1 cellular context compared by ENCODE assay signal in genomic region chr19:45496349-45496953, GRCh38.
TF ChIP-seq lines count a peak whose summit lies in the region.

No MANE protein-coding gene starts in this region.

TF ChIP-seq in HepG2, 621 proteins besides CTCF, POLR2A, EP300 and RAD21 (continued from another document and continues in another):
- TF ChIP-seq GABPA (IDR thresholded peaks at IDR 0.05; ENCODE audit: low read depth, low read length) (no peak), GABPA (CRISPR knock-in tag; IDR thresholded peaks at IDR 0.05; ENCODE audit: low read depth) (no peak), GLI4 (CRISPR knock-in tag; IDR thresholded peaks at IDR 0.05; ENCODE audit: borderline replicate concordance) (peak; percentile 65; the same call in 1 of the 2 replicates), CEBPB (IDR thresholded peaks at IDR 0.05; ENCODE audit: borderline replicate concordance, low read depth, low read length) (no peak), ZNF276 (CRISPR knock-in tag; IDR thresholded peaks at IDR 0.05; ENCODE audit: low read depth) (peak; percentile 62; the same call in 1 of the 2 replicates), KAT8 (CRISPR knock-in tag; IDR thresholded peaks at IDR 0.05) (peak; percentile 43; the same call in 1 of the 2 replicates), ZNF367 (CRISPR knock-in tag; IDR thresholded peaks at IDR 0.05; ENCODE audit: borderline replicate concordance) (peak; percentile 74; the same call in 1 of the 2 replicates), ZFP91 (CRISPR knock-in tag; IDR thresholded peaks at IDR 0.05; ENCODE audit: borderline replicate concordance) (peak; percentile 58; the same call in 1 of the 2 replicates), RXRB (CRISPR knock-in tag; IDR thresholded peaks at IDR 0.05; ENCODE audit: borderline replicate concordance) (peak; percentile 47; the same call in 1 of the 2 replicates), TMF1 (CRISPR knock-in tag; IDR thresholded peaks at IDR 0.05; ENCODE audit: low read depth) (peak; percentile 80; the same call in 1 of the 2 replicates), PCBP1 (IDR thresholded peaks at IDR 0.05; ENCODE audit: borderline replicate concordance, low read depth, low read length) (0 out of 2 replicates have a peak, but pooled peaks have one; percentile 70), ZNF619 (CRISPR knock-in tag; IDR thresholded peaks at IDR 0.05) (no peak), MTERF4 (CRISPR knock-in tag; IDR thresholded peaks at IDR 0.05) (peak; percentile 54; the same call in 1 of the 2 replicates), ZNF354B (CRISPR knock-in tag; IDR thresholded peaks at IDR 0.05) (no peak), MXD4 (CRISPR knock-in tag; IDR thresholded peaks at IDR 0.05) (peak; percentile 72), TARDBP (CRISPR knock-in tag; IDR thresholded peaks at IDR 0.05) (no peak), HOXA9 (CRISPR knock-in tag; IDR thresholded peaks at IDR 0.05; ENCODE audit: borderline replicate concordance) (no peak), TIGD3 (CRISPR knock-in tag; IDR thresholded peaks at IDR 0.05; ENCODE audit: borderline replicate concordance) (0 out of 2 replicates have a peak, but pooled peaks have one; percentile 35), MED13 (CRISPR knock-in tag; IDR thresholded peaks at IDR 0.05) (peak; percentile 62; the same call in 1 of the 2 replicates), MEIS2 (CRISPR knock-in tag; IDR thresholded peaks at IDR 0.05) (peak; percentile 94), ATF1 (CRISPR knock-in tag; IDR thresholded peaks at IDR 0.05) (no peak), TFE3 (CRISPR knock-in tag; IDR thresholded peaks at IDR 0.05) (peak; percentile 67; the same call in 1 of the 2 replicates), ZNF460 (CRISPR knock-in tag; IDR thresholded peaks at IDR 0.05; ENCODE audit: borderline replicate concordance) (no peak), ZNF800 (CRISPR knock-in tag; IDR thresholded peaks at IDR 0.05) (peak; percentile 69; the same call in 1 of the 2 replicates), ZBED4 (CRISPR knock-in tag; IDR thresholded peaks at IDR 0.05; ENCODE audit: borderline replicate concordance) (peak; percentile 69; the same call in 1 of the 2 replicates), ZNF556 (CRISPR knock-in tag; IDR thresholded peaks at IDR 0.05; ENCODE audit: borderline replicate concordance) (no peak)
- TF ChIP-seq, protein P1, sequence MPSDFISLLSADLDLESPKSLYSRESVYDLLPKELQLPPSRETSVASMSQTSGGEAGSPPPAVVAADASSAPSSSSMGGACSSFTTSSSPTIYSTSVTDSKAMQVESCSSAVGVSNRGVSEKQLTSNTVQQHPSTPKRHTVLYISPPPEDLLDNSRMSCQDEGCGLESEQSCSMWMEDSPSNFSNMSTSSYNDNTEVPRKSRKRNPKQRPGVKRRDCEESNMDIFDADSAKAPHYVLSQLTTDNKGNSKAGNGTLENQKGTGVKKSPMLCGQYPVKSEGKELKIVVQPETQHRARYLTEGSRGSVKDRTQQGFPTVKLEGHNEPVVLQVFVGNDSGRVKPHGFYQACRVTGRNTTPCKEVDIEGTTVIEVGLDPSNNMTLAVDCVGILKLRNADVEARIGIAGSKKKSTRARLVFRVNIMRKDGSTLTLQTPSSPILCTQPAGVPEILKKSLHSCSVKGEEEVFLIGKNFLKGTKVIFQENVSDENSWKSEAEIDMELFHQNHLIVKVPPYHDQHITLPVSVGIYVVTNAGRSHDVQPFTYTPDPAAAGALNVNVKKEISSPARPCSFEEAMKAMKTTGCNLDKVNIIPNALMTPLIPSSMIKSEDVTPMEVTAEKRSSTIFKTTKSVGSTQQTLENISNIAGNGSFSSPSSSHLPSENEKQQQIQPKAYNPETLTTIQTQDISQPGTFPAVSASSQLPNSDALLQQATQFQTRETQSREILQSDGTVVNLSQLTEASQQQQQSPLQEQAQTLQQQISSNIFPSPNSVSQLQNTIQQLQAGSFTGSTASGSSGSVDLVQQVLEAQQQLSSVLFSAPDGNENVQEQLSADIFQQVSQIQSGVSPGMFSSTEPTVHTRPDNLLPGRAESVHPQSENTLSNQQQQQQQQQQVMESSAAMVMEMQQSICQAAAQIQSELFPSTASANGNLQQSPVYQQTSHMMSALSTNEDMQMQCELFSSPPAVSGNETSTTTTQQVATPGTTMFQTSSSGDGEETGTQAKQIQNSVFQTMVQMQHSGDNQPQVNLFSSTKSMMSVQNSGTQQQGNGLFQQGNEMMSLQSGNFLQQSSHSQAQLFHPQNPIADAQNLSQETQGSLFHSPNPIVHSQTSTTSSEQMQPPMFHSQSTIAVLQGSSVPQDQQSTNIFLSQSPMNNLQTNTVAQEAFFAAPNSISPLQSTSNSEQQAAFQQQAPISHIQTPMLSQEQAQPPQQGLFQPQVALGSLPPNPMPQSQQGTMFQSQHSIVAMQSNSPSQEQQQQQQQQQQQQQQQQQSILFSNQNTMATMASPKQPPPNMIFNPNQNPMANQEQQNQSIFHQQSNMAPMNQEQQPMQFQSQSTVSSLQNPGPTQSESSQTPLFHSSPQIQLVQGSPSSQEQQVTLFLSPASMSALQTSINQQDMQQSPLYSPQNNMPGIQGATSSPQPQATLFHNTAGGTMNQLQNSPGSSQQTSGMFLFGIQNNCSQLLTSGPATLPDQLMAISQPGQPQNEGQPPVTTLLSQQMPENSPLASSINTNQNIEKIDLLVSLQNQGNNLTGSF (CRISPR knock-in tag; IDR thresholded peaks at IDR 0.05): 0 out of 2 replicates have a peak, but pooled peaks have one; percentile 62
- TF ChIP-seq, protein P2, sequence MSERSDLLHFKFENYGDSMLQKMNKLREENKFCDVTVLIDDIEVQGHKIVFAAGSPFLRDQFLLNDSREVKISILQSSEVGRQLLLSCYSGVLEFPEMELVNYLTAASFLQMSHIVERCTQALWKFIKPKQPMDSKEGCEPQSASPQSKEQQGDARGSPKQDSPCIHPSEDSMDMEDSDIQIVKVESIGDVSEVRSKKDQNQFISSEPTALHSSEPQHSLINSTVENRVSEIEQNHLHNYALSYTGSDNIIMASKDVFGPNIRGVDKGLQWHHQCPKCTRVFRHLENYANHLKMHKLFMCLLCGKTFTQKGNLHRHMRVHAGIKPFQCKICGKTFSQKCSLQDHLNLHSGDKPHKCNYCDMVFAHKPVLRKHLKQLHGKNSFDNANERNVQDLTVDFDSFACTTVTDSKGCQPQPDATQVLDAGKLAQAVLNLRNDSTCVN (CRISPR knock-in tag; IDR thresholded peaks at IDR 0.05; ENCODE audit: borderline replicate concordance): peak; percentile 77
- TF ChIP-seq, protein P3, sequence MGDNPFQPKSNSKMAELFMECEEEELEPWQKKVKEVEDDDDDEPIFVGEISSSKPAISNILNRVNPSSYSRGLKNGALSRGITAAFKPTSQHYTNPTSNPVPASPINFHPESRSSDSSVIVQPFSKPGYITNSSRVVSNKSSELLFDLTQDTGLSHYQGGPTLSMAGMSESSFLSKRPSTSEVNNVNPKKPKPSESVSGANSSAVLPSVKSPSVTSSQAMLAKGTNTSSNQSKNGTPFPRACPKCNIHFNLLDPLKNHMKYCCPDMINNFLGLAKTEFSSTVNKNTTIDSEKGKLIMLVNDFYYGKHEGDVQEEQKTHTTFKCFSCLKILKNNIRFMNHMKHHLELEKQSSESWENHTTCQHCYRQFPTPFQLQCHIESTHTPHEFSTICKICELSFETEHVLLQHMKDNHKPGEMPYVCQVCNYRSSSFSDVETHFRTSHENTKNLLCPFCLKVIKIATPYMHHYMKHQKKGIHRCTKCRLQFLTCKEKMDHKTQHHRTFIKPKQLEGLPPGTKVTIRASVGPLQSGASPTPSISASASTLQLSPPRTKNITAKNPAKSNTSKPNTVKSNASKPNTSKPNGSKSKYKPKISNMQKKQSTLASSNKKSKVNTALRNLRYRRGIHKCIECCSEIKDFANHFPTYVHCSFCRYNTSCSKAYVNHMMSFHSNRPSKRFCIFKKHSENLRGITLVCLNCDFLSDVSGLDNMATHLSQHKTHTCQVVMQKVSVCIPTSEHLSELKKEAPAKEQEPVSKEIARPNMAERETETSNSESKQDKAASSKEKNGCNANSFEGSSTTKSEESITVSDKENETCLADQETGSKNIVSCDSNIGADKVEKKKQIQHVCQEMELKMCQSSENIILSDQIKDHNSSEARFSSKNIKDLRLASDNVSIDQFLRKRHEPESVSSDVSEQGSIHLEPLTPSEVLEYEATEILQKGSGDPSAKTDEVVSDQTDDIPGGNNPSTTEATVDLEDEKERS (CRISPR knock-in tag; IDR thresholded peaks at IDR 0.05): no peak
